Comparison of ENCODE assay signal across 8 cellular contexts in genomic region chr10:122114156-122114747, GRCh38.
DNase-seq lines count a peak whose midpoint lies in the region; ATAC-seq and TF ChIP-seq lines count a peak whose summit lies in the region.

No MANE protein-coding gene starts in this region.

- H3K36me3 ChIP-seq in cardiac muscle cell (no peaks in the 10 kb centered on the region), esophagus muscularis mucosa (peaks cover 0 to 7% (median under 1%) of the 10 kb centered on the region in 4 donors), WERI-Rb-1 (no peaks in the 10 kb centered on the region)

- no peaks in the 10 kb centered on the region for H3K9me3 Mint-ChIP-seq in natural killer cell

- H3K27ac ChIP-seq in cardiac muscle cell (peak overlapping the region; percentile 96), esophagus muscularis mucosa (replicated peaks in 1 of 4) (peak overlapping the region; percentile 95 to 100 (median 98)), WERI-Rb-1 (no peak overlapping the region)

- no peak for DNase-seq in cardiac muscle cell (ENCODE audit: low read depth in 1 of 2, low spot score in 1 of 2)
- no peak for DNase-seq in cardiac septum (ENCODE audit: low spot score)
- DNase-seq in esophagus muscularis mucosa (ENCODE audit: extremely low spot score): no peak
- DNase-seq in myocyte (ENCODE audit: low read depth): peak; percentile 37
- no peak for DNase-seq in WERI-Rb-1
- no peak for DNase-seq in natural killer cell
- DNase-seq in DMS79 treated with DMSO at 0.1 percent for 48 hours (lab: John Stamatoyannopoulos, UW): no peak

- H3K27me3 Mint-ChIP-seq in natural killer cell (ENCODE audit: low read depth in 2 of 2): peaks cover 35 to 50% of the 10 kb centered on the region in 2 donors

- intact Hi-C loops in cardiac septum (cut with DNase I) (loop anchor here (2.0 to 10.0 kb wide), 2 partner anchors 15 to 189 kb away; partner anchors contain the start of gene ATE1), esophagus muscularis mucosa (cut with DNase I) (loop anchor here (5.0 kb wide), 1 partner anchor 142 kb away; no protein-coding TSS in a partner anchor), natural killer cell (cut with micrococcal nuclease) (no loop called here)

- H3K27ac Mint-ChIP-seq in natural killer cell: no peak overlapping the region

- H3K36me3 Mint-ChIP-seq in natural killer cell: no peaks in the 10 kb centered on the region

- peak overlapping the region; percentile 56 for H3K4me3 ChIP-seq in cardiac muscle cell
- H3K4me3 ChIP-seq in esophagus muscularis mucosa: peak overlapping the region; percentile 69 to 88 (median 80)
- H3K4me3 ChIP-seq in WERI-Rb-1 (ENCODE audit: low read depth, low read length): no peak overlapping the region

- no peak for TF ChIP-seq POLR2A in esophagus muscularis mucosa (IDR thresholded peaks at IDR 0.05; ENCODE audit: low read depth)

- H3K27me3 ChIP-seq in cardiac muscle cell: no peaks in the 10 kb centered on the region
- H3K27me3 ChIP-seq in esophagus muscularis mucosa: no peaks in the 10 kb centered on the region
- H3K27me3 ChIP-seq in WERI-Rb-1 (ENCODE audit: insufficient read depth, low read depth, severe bottlenecking): no peaks in the 10 kb centered on the region

- TF ChIP-seq CTCF in cardiac muscle cell (IDR thresholded peaks at IDR 0.05; ENCODE audit: low read depth, low read length): no peak
- no peak for TF ChIP-seq CTCF in esophagus muscularis mucosa (IDR thresholded peaks at IDR 0.05)
- no peak for TF ChIP-seq CTCF in WERI-Rb-1 (IDR thresholded peaks at IDR 0.05; ENCODE audit: low read depth, low read length)
- TF ChIP-seq CTCF in natural killer cell (IDR thresholded peaks at IDR 0.05): no peak

- 29% methylated on average over 12 of the region's 13 CpGs for WGBS in esophagus muscularis mucosa

- H3K9me3 ChIP-seq in cardiac muscle cell (ENCODE audit: low read depth) (no peaks in the 10 kb centered on the region), esophagus muscularis mucosa (no peaks in the 10 kb centered on the region), WERI-Rb-1 (ENCODE audit: severe bottlenecking) (no peaks in the 10 kb centered on the region)

- TF ChIP-seq EP300 in esophagus muscularis mucosa (IDR thresholded peaks at IDR 0.05): peak; percentile 34

- H3K4me1 ChIP-seq in cardiac muscle cell (ENCODE audit: low read depth) (peaks cover 55% of the 10 kb centered on the region), esophagus muscularis mucosa (peaks cover 61 to 68% (median 62%) of the 10 kb centered on the region in 4 donors)

- no peaks in the 10 kb centered on the region for H3K4me1 Mint-ChIP-seq in natural killer cell

- H3K4me3 Mint-ChIP-seq in natural killer cell: no peak overlapping the region

- no peak for ATAC-seq in natural killer cell
- ATAC-seq in HG02642 (IDR thresholded peaks at IDR 0.05; ENCODE audit: poor library complexity, unreplicated experiment): no peak
